ENCODE assay signal across 8 cellular contexts in the genomic region with DNA sequence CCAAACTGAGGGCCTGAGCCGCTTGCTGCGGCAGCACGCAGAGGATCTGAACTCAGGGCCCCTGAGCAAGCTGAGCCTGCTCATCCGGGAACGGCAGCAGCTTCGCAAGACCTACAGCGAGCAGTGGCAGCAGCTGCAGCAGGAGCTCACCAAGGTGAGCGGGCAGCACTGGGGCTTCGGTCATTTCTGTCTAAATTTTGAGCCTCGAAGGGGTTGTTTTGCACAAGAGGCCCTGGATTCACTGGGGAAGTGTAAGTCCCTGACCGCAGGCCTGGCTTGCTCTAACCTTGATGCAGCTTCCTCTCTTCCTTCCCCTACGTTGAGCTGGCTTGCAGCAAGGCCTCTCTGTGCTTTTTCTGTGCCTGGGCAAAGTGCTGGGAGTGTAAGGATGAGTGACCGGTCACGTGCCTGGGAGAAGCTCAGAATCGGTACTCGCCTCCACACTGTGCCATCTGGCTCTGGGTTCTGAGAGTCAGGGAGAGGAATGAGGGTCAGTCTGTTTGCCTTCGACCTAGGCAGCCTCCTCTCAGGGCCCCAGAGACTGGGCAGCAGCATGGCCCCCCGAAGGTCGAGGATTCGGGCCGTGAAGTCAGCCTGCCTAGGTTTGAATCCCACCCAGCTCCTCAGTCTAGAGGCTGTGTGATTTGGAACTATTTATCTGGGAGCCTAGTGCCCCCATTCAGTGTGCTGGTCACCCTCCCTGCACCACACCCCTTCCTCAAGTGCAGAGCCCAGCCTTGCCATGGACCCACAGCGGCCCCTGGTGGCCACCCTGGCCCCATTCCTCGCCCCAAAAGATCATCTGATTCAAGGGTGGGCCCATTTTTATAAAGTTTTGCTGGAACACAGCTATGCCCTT. TPM values are rescaled to one million over a fixed set of nuclear protein-coding genes. Genes with fewer than 3 reads are reported as not detected.
DNase-seq lines count a peak whose midpoint lies in the region; ATAC-seq, FAIRE-seq and TF ChIP-seq lines count a peak whose summit lies in the region.

No MANE protein-coding gene starts in this region.

- ATAC-seq in HG03469 (IDR thresholded peaks at IDR 0.05; ENCODE audit: unreplicated experiment): no peak

- no peaks in the 10 kb centered on the region for H3K27me3 ChIP-seq in ascending aorta
- H3K27me3 ChIP-seq in skeletal muscle tissue (ENCODE audit: control insufficient read depth in 3 of 3, insufficient read depth in 3 of 3, low read length in 3 of 3): no peaks in the 10 kb centered on the region

- H3K4me1 ChIP-seq in ascending aorta (peaks cover 10 to 30% of the 10 kb centered on the region in 2 donors), skeletal muscle tissue (ENCODE audit: control insufficient read depth in 3 of 3, insufficient read depth in 3 of 3, low read length in 3 of 3) (peaks cover 25 to 27% (median 27%) of the 10 kb centered on the region in 3 donors)

- DNase-seq in AG04449 (ENCODE audit: low read depth, low spot score) (no peak), GM18507 (ENCODE audit: extremely low spot score, insufficient read length, low read depth) (peak; percentile 49), T1000 (lab: John Stamatoyannopoulos, UW) (peak; percentile 13), ascending aorta (ENCODE audit: low spot score in 2 of 2) (peak; percentile 36 to 85), hepatic stellate cell (ENCODE audit: low spot score) (peak; percentile 75)

- peak; percentile 95 for TF ChIP-seq CTCF in AG04449 (IDR thresholded peaks at IDR 0.05; ENCODE audit: insufficient read depth, low read length, missing control alignments)
- TF ChIP-seq CTCF in LNCAP (IDR thresholded peaks at IDR 0.05): peak; percentile 98
- TF ChIP-seq CTCF in ascending aorta (IDR thresholded peaks at IDR 0.05): peak; percentile 96 to 99 (median 98)

- H3K9me3 ChIP-seq in ascending aorta: no peaks in the 10 kb centered on the region
- H3K9me3 ChIP-seq in skeletal muscle tissue (ENCODE audit: control insufficient read depth in 3 of 3, low read length in 3 of 3): no peaks in the 10 kb centered on the region

- POLR2A ChIA-PET in AG04449 (lab: Yijun Ruan, JAX): interaction anchor here (0.6 kb wide), 1 partner anchor 16 kb away, joined by 3 read pairs; no protein-coding TSS in a partner anchor

- H3K36me3 ChIP-seq in ascending aorta (peaks cover 30 to 33% of the 10 kb centered on the region in 2 donors), skeletal muscle tissue (ENCODE audit: control insufficient read depth in 3 of 3, insufficient read depth in 3 of 3, low read length in 3 of 3) (peaks cover 22 to 25% (median 25%) of the 10 kb centered on the region in 3 donors)

- intact Hi-C loops in ascending aorta (cut with DNase I): loop anchor here (1.0 to 10.0 kb wide), 7 partner anchors 47 to 991 kb away; partner anchors contain the start of genes AP3S2, BLM, CRTC3 and HDDC3

- FAIRE-seq in GM18507 (lab: Jason Lieb, UNC): peak; percentile 83

- H3K27ac ChIP-seq in ascending aorta (peak overlapping the region; percentile 90 to 94), skeletal muscle tissue (ENCODE audit: low read depth, low read length) (peak overlapping the region; percentile 85)

- peak overlapping the region in 2 of 3 donors; percentile 63 to 83 for H3K9ac ChIP-seq in skeletal muscle tissue (ENCODE audit: low read depth in 1 of 3, low read length in 3 of 3)

- CTCF ChIA-PET in AG04449 (lab: Yijun Ruan, JAX): interaction anchor here (0.6 to 7.1 kb wide), 79 partner anchors 9 to 637 kb away, joined by 3 to 204 read pairs (median 5); partner anchors contain the start of genes BLM, FURIN, HDDC3 and MAN2A2

- H3K4me3 ChIP-seq in AG04449 (ENCODE audit: low read depth, low read length) (no peak overlapping the region), ascending aorta (peak overlapping the region; percentile 8 to 75), skeletal muscle tissue (ENCODE audit: low read length in 3 of 3) (peak overlapping the region; percentile 69 to 73 (median 72))

RNA-seq across cellular contexts. Expression of gene FES, which starts 1.4 kb away (rescaled TPM):
- 65.1 TPM for total RNA-seq in ascending aorta
- 19.8 TPM for total RNA-seq in skeletal muscle tissue

RNA-seq across cellular contexts. Expression of gene FURIN, which starts 17.3 kb away (rescaled TPM):
- total RNA-seq in ascending aorta: 86.3 TPM
- 12.0 TPM for total RNA-seq in skeletal muscle tissue

RNA-seq across cellular contexts. Expression of gene MAN2A2, which starts 17.4 kb away (rescaled TPM):
- total RNA-seq in ascending aorta: 90.4 TPM
- 14.1 TPM for total RNA-seq in skeletal muscle tissue

RNA-seq across cellular contexts. Expression of gene HDDC3, which starts 46.7 kb away (rescaled TPM):
- total RNA-seq in ascending aorta: 29.4 TPM
- total RNA-seq in skeletal muscle tissue: 5.7 TPM

RNA-seq across cellular contexts. Expression of gene UNC45A, which starts 49.4 kb away (rescaled TPM):
- total RNA-seq in ascending aorta (73.5 TPM), skeletal muscle tissue (30.3 TPM)
